13 cellular contexts compared by ENCODE assay signal in genomic region chr6:66926060-66926459, GRCh38.
DNase-seq lines count a peak whose midpoint lies in the region; ATAC-seq and TF ChIP-seq lines count a peak whose summit lies in the region.
"Had no signal": no experiment of that assay in that cellular context is flagged by ENCODE, and none has a peak within 500 bp of the region (broad histone marks: within the 10 kb centered on the region; RNA-seq: fewer than 3 reads in every experiment).

No MANE protein-coding gene starts in this region.

- CTCF ChIA-PET in RWPE1 (lab: Yijun Ruan, JAX), result interaction anchor here (0.6 kb wide), 2 partner anchors 73 to 118 kb away, joined by 3 read pairs; no protein-coding TSS in a partner anchor

- peak overlapping the region; percentile 91 for H2AFZ ChIP-seq in Karpas-422 (ENCODE audit: low read length)

- H3K4me1 ChIP-seq in DOHH2 (ENCODE audit: control insufficient read depth, low read length), result no peaks in the 10 kb centered on the region
- H3K4me1 ChIP-seq in Karpas-422 (ENCODE audit: low read length), result peaks cover 5% of the 10 kb centered on the region
- H3K4me1 ChIP-seq: prostate gland had no signal

- DNase-seq in Karpas-422, result peak; percentile 89
- DNase-seq in RWPE1 (ENCODE audit: low spot score), result no peak
- peak; percentile 11 to 12 for DNase-seq in foreskin fibroblast
- no peak for DNase-seq in NCI-H146 treated with DMSO at 0.1 percent for 48 hours (lab: John Stamatoyannopoulos, UW; ENCODE audit: unreplicated experiment)
- DNase-seq in SKM-1 treated with dmso at 0.1 percent for 144 hours (lab: John Stamatoyannopoulos, UW; ENCODE audit: unreplicated experiment), result no peak
- DNase-seq in caudate nucleus (lab: John Stamatoyannopoulos, UW), result no peak
- DNase-seq: dorsolateral prefrontal cortex, head of caudate nucleus, substantia nigra had no signal

- H3F3A ChIP-seq in DOHH2 (ENCODE audit: control insufficient read depth, insufficient read depth), result no peaks in the 10 kb centered on the region

- H3K4me2 ChIP-seq in DOHH2 (ENCODE audit: low read length) (no peak overlapping the region), Karpas-422 (ENCODE audit: low read depth, low read length, poor library complexity, severe bottlenecking) (peak overlapping the region; percentile 63)

- H3K9me2 ChIP-seq in DOHH2 (replicated peaks; ENCODE audit: control insufficient read depth, low read length) (no peaks in the 10 kb centered on the region), Karpas-422 (replicated peaks; ENCODE audit: insufficient read depth, low read length) (no peaks in the 10 kb centered on the region)

- ATAC-seq in GM19452 (IDR thresholded peaks at IDR 0.05; ENCODE audit: unreplicated experiment), result no peak

- POLR2A ChIA-PET in RWPE1 (lab: Yijun Ruan, JAX; ENCODE audit: low non-redundant PET), result no interaction called here

- H3K4me3 ChIP-seq in DOHH2 (ENCODE audit: low read length), result no peak overlapping the region
- H3K4me3 ChIP-seq in Karpas-422 (ENCODE audit: low read length), result peak overlapping the region; percentile 45; the same call in 1 of the 2 replicates
- H3K4me3 ChIP-seq in foreskin fibroblast (ENCODE audit: low read depth in 1 of 2, low read length in 2 of 2), result no peak overlapping the region
- H3K4me3 ChIP-seq: dorsolateral prefrontal cortex, lung, prostate gland had no signal

- H4K20me1 ChIP-seq in DOHH2 (ENCODE audit: control insufficient read depth, insufficient read depth, low read depth, low read length), result no peaks in the 10 kb centered on the region
- no peaks in the 10 kb centered on the region for H4K20me1 ChIP-seq in Karpas-422 (ENCODE audit: insufficient read depth, low read depth, low read length)

- peaks cover 26% of the 10 kb centered on the region; the same call in 1 of the 2 replicates for H3K9me3 ChIP-seq in DOHH2 (ENCODE audit: control insufficient read depth, insufficient read depth, low read length)
- peaks cover 7% of the 10 kb centered on the region; the same call in 1 of the 2 replicates for H3K9me3 ChIP-seq in Karpas-422 (ENCODE audit: low read length)
- H3K9me3 ChIP-seq: prostate gland had no signal

- H3K36me3 ChIP-seq in DOHH2 (ENCODE audit: control insufficient read depth, low read length) (no peaks in the 10 kb centered on the region), Karpas-422 (ENCODE audit: insufficient read depth, low read length) (no peaks in the 10 kb centered on the region)
- H3K36me3 ChIP-seq: prostate gland had no signal

- peak overlapping the region; percentile 25; the same call in 1 of the 2 replicates for H3K9ac ChIP-seq in Karpas-422 (ENCODE audit: low read length)

- H3K27ac ChIP-seq in DOHH2 (ENCODE audit: low read depth, low read length), result no peak overlapping the region
- H3K27ac ChIP-seq in Karpas-422 (ENCODE audit: low read length), result no peak overlapping the region
- H3K27ac ChIP-seq in RWPE1, result no peak overlapping the region
- no peak overlapping the region for H3K27ac ChIP-seq in caudate nucleus (ENCODE audit: low read depth, low read length)
- H3K27ac ChIP-seq: dorsolateral prefrontal cortex, prostate gland had no signal

- TF ChIP-seq CTCF in DOHH2 (IDR thresholded peaks at IDR 0.05; ENCODE audit: low read depth, low read length, poor library complexity, severe bottlenecking), result peak; percentile 29
- 0 out of 2 replicates have a peak, but pooled peaks have one; percentile 19 for TF ChIP-seq CTCF in RWPE1 (conservative IDR thresholded peaks at IDR 0.05; ENCODE audit: low read depth)
- TF ChIP-seq CTCF in foreskin fibroblast (IDR thresholded peaks at IDR 0.05; ENCODE audit: low read depth, low read length), result no peak

- H3K79me2 ChIP-seq in DOHH2 (ENCODE audit: control insufficient read depth, low read length) (no peaks in the 10 kb centered on the region), Karpas-422 (ENCODE audit: low read length) (no peaks in the 10 kb centered on the region)

- H3K27me3 ChIP-seq in DOHH2 (ENCODE audit: control insufficient read depth, low read length) (no peaks in the 10 kb centered on the region), Karpas-422 (ENCODE audit: low read length) (no peaks in the 10 kb centered on the region)
- H3K27me3 ChIP-seq: dorsolateral prefrontal cortex had no signal

Comparison
In these comparisons a context has a peak if more than half of its experiments do, and no peak if none do; other contexts are left out.
1. DNase-seq: peak in Karpas-422 (single experiment) and foreskin fibroblast (2 of 2); none in RWPE1 (single experiment), NCI-H146 treated with DMSO at 0.1 percent for 48 hours (single experiment), SKM-1 treated with dmso at 0.1 percent for 144 hours (single experiment) and caudate nucleus (0 of 61).